ENCODE assay signal across 8 cellular contexts in genomic region chr20:45969712-45970634, GRCh38. TPM values are rescaled to one million over a fixed set of nuclear protein-coding genes. Genes with fewer than 3 reads are reported as not detected.
DNase-seq lines count a peak whose midpoint lies in the region; ATAC-seq and TF ChIP-seq lines count a peak whose summit lies in the region.

No MANE protein-coding gene starts in this region.

- TF ChIP-seq POLR2A in body of pancreas (IDR thresholded peaks at IDR 0.05), result no peak

- peak overlapping the region; percentile 10 to 97 (median 56) for H3K27ac ChIP-seq in body of pancreas

- H3K4me3 Mint-ChIP-seq in stimulated activated naive CD8-positive, alpha-beta T cell treated with anti-CD3 and anti-CD28 coated beads, Interleukin-15, amount 100 ng/mL, for 72 hours, result peak overlapping the region; percentile 91 to 99

- H3K36me3 ChIP-seq in body of pancreas (replicated peaks in 1 of 2; ENCODE audit: insufficient read depth in 1 of 2, low read depth in 2 of 2), result peaks cover 6 to 15% of the 10 kb centered on the region in 2 donors

- no peaks in the 10 kb centered on the region for H3K27me3 ChIP-seq in body of pancreas

- no peaks in the 10 kb centered on the region for H3K27me3 Mint-ChIP-seq in stimulated activated naive CD8-positive, alpha-beta T cell treated with anti-CD3 and anti-CD28 coated beads, Interleukin-15, amount 100 ng/mL, for 72 hours

- DNase-seq in COLO829 (ENCODE audit: low spot score) (peak; percentile 64), HFF-Myc (ENCODE audit: extremely low read depth, low read depth) (peak; percentile 59), NOMO-1 treated with dmso at 0.1 percent for 144 hours (lab: John Stamatoyannopoulos, UW; ENCODE audit: unreplicated experiment) (peak; percentile 20), body of pancreas (peak; percentile 24 to 46 (median 39)), islet precursor cell (peak; percentile 71)
- DNase-seq in stimulated activated naive CD8-positive, alpha-beta T cell treated with anti-CD3 and anti-CD28 coated beads, Interleukin-15, amount 100 ng/mL, for 72 hours, result no peak

- intact Hi-C loops in body of pancreas (cut with DNase I), result loop anchor here (10.0 kb wide), 1 partner anchor 75 kb away; the partner anchor contains the start of genes CTSA and NEURL2

- peak overlapping the region; percentile 77 for H3K4me3 ChIP-seq in HFF-Myc (replicated peaks; ENCODE audit: low read depth, low read length)
- no peak overlapping the region for H3K4me3 ChIP-seq in body of pancreas

- TF ChIP-seq CTCF in HFF-Myc (IDR thresholded peaks at IDR 0.05; ENCODE audit: low read depth, low read length, missing control alignments), result peak; percentile 81
- TF ChIP-seq CTCF in body of pancreas (IDR thresholded peaks at IDR 0.05), result peak in 6 of 7 experiments; percentile 38 to 51 (median 47)

- H3K4me1 Mint-ChIP-seq in stimulated activated naive CD8-positive, alpha-beta T cell treated with anti-CD3 and anti-CD28 coated beads, Interleukin-15, amount 100 ng/mL, for 72 hours, result peaks cover 31% of the 10 kb centered on the region

- no peaks in the 10 kb centered on the region for H3K9me3 ChIP-seq in body of pancreas

- H3K9me3 Mint-ChIP-seq in stimulated activated naive CD8-positive, alpha-beta T cell treated with anti-CD3 and anti-CD28 coated beads, Interleukin-15, amount 100 ng/mL, for 72 hours, result no peaks in the 10 kb centered on the region

- peaks cover 26% of the 10 kb centered on the region for H3K4me1 ChIP-seq in body of pancreas

- H3K27ac Mint-ChIP-seq in stimulated activated naive CD8-positive, alpha-beta T cell treated with anti-CD3 and anti-CD28 coated beads, Interleukin-15, amount 100 ng/mL, for 72 hours, result peak overlapping the region; percentile 26 to 100

- whole genome bisulfite sequencing in body of pancreas, 2 donors, result 46 to 51% methylated on average over 6 of the region's 6 CpGs

- ATAC-seq in body of pancreas (no peak), GM21390 (IDR thresholded peaks at IDR 0.05; ENCODE audit: unreplicated experiment) (no peak), GM21737 (IDR thresholded peaks at IDR 0.05; ENCODE audit: unreplicated experiment) (no peak)
- no peak for ATAC-seq in stimulated activated naive CD8-positive, alpha-beta T cell treated with anti-CD3 and anti-CD28 coated beads, Interleukin-15, amount 100 ng/mL, for 72 hours

RNA-seq across cellular contexts. Expression of gene ZNF335, which starts 2.0 kb away (rescaled TPM):
- 10 to 100 TPM; 21.8 to 41.9 TPM for total RNA-seq in body of pancreas

RNA-seq across cellular contexts. Expression of gene PCIF1, which starts 35.5 kb away (rescaled TPM):
- 10 to 100 TPM; 20.2 to 28.7 TPM for total RNA-seq in body of pancreas

RNA-seq across cellular contexts. Expression of gene MMP9, which starts 38.7 kb away (rescaled TPM):
- under 1 TPM in 1 of 2 donors, not detected in 1; 0.26 TPM for total RNA-seq in body of pancreas

RNA-seq across cellular contexts. Expression of gene PLTP, which starts 58.0 kb away (rescaled TPM):
- 100 to 1,000 TPM; 109 to 198 TPM for total RNA-seq in body of pancreas

RNA-seq across cellular contexts. Expression of gene SLC12A5, which starts 59.0 kb away (rescaled TPM):
- not detected for total RNA-seq in body of pancreas

Comparison
In these comparisons a context has a peak if more than half of its experiments do, and no peak if none do; other contexts are left out.
1. DNase-seq: peak in COLO829 (single experiment), HFF-Myc (single experiment), NOMO-1 treated with dmso at 0.1 percent for 144 hours (single experiment), body of pancreas (4 of 4) and islet precursor cell (single experiment); none in stimulated activated naive CD8-positive, alpha-beta T cell treated with anti-CD3 and anti-CD28 coated beads, Interleukin-15, amount 100 ng/mL, for 72 hours (0 of 2).